Comparison of ENCODE assay signal across 9 cellular contexts in genomic region chr3:13141991-13142412, GRCh38.
DNase-seq lines count a peak whose midpoint lies in the region; ATAC-seq, FAIRE-seq and TF ChIP-seq lines count a peak whose summit lies in the region.
"Had no signal": no experiment of that assay in that cellular context is flagged by ENCODE, and none has a peak within 500 bp of the region (broad histone marks: within the 10 kb centered on the region; RNA-seq: fewer than 3 reads in every experiment).

No MANE protein-coding gene starts in this region.

- H3K14ac ChIP-seq in H1 (ENCODE audit: insufficient read length) = no peak overlapping the region

- no peak overlapping the region for H4K5ac ChIP-seq in H1 (ENCODE audit: insufficient read length, low read depth, low read length)

- no peak overlapping the region for H4K8ac ChIP-seq in H1 (ENCODE audit: extremely low read depth, insufficient read depth, low read length)

- H2BK5ac ChIP-seq in H1 (ENCODE audit: low read depth, low read length) = no peak overlapping the region; the same call in 1 of the 2 replicates

- H2BK12ac ChIP-seq in H1 (ENCODE audit: low read depth, low read length) = no peak overlapping the region

- H3K4me2 ChIP-seq in H1 (ENCODE audit: insufficient read depth in 1 of 2, low read depth in 2 of 2, low read length in 2 of 2) = no peak overlapping the region

- TF ChIP-seq EP300 in H1 (IDR thresholded peaks at IDR 0.05; ENCODE audit: borderline replicate concordance in 1 of 2, low read depth in 2 of 2, low read length in 2 of 2) = no peak

- no peak overlapping the region for H3K23ac ChIP-seq in H1 (ENCODE audit: insufficient read length)

- no peak overlapping the region for H2AK5ac ChIP-seq in H1 (ENCODE audit: low read depth, low read length)

- no peaks in the 10 kb centered on the region for H3K9me3 ChIP-seq in H1 (ENCODE audit: insufficient read depth in 2 of 2, low read depth in 1 of 2, low read length in 1 of 2)

- H3K4ac ChIP-seq in H1 (replicated peaks; ENCODE audit: insufficient read length, low read depth, low read length) = no peak overlapping the region

- no peak overlapping the region for H4K91ac ChIP-seq in H1 (replicated peaks; ENCODE audit: insufficient read length, low read length)

- no peak overlapping the region for H3K9ac ChIP-seq in H1 (replicated peaks in 1 of 4; ENCODE audit: extremely low read depth in 1 of 4, low read depth in 3 of 4, low read length in 3 of 4)

- TF ChIP-seq RAD21 in H1 (IDR thresholded peaks at IDR 0.05 in 1 of 2, conservative IDR thresholded peaks at IDR 0.05 in 1 of 2; ENCODE audit: low read depth in 2 of 2, low read length in 2 of 2) = no peak

- ATAC-seq in GM21786 (IDR thresholded peaks at IDR 0.05; ENCODE audit: unreplicated experiment) (no peak), HG02610 (IDR thresholded peaks at IDR 0.05; ENCODE audit: unreplicated experiment) (no peak)

- no peak overlapping the region for H2BK15ac ChIP-seq in H1 (ENCODE audit: low read length)

- H3K79me2 ChIP-seq in H1 (ENCODE audit: control insufficient read depth in 1 of 2, insufficient read depth in 2 of 2, low read length in 2 of 2) = no peaks in the 10 kb centered on the region

- H3K36me3 ChIP-seq in H1 (ENCODE audit: control insufficient read depth in 2 of 4, insufficient read depth in 4 of 4, low read length in 3 of 4) = no peaks in the 10 kb centered on the region

- FAIRE-seq in H1 (lab: Jason Lieb, UNC) = peak; percentile 79

- no peak for TF ChIP-seq CTCF in NB4 (IDR thresholded peaks at IDR 0.05; ENCODE audit: low read depth, low read length)
- TF ChIP-seq CTCF in H1 (IDR thresholded peaks at IDR 0.05; ENCODE audit: control extremely low read depth in 1 of 3, insufficient read depth in 1 of 3, low read depth in 1 of 3, low read length in 3 of 3) = no peak

- DNase-seq in DMS 273 (lab: John Stamatoyannopoulos, UW; ENCODE audit: unreplicated experiment) = peak; percentile 28
- no peak for DNase-seq in DMS 273 treated with DMSO at 0.1 percent for 48 hours (lab: John Stamatoyannopoulos, UW)
- DNase-seq in NB4 (ENCODE audit: low read depth) = peak; percentile 64
- DNase-seq in H1 (ENCODE audit: low read depth in 1 of 2, low spot score in 2 of 2) = peak; percentile 38 to 83
- DNase-seq in posterior vena cava (ENCODE audit: low spot score) = peak; percentile 76
- DNase-seq in H4 (ENCODE audit: low spot score) = no peak

- H3K27me3 ChIP-seq in H1 (replicated peaks in 1 of 4; ENCODE audit: control insufficient read depth in 3 of 4, extremely low read depth in 1 of 4, insufficient read depth in 3 of 4, low read length in 3 of 4) = no peaks in the 10 kb centered on the region

- no peak overlapping the region for H3K27ac ChIP-seq in H1 (ENCODE audit: low read depth, low read length)
- H3K27ac ChIP-seq: 22Rv1 had no signal

- H3K23me2 ChIP-seq in H1 (ENCODE audit: low read depth, low read length) = no peaks in the 10 kb centered on the region

- no peak for TF ChIP-seq POLR2A in NB4 (IDR thresholded peaks at IDR 0.05; ENCODE audit: extremely low read depth, insufficient read length)
- no peak for TF ChIP-seq POLR2A in H1 (IDR thresholded peaks at IDR 0.05; ENCODE audit: control extremely low read depth in 1 of 2, low read depth in 2 of 2, low read length in 2 of 2)

- H3K56ac ChIP-seq in H1 (replicated peaks; ENCODE audit: insufficient read length, low read depth, low read length) = no peak overlapping the region

- H2AFZ ChIP-seq in H1 (ENCODE audit: low read length) = no peak overlapping the region

- POLR2A ChIA-PET in H1 (lab: Charles Lee; ENCODE audit: partially characterized antibody) = interaction anchor here (1.8 kb wide), 1 partner anchor 10 kb away, joined by 5 read pairs; no protein-coding TSS in a partner anchor

- 41% methylated on average over 5 of the region's 8 CpGs; no CpG with 5 or more reads in 1 of the 2 experiments for WGBS in H1 (ENCODE audit: extremely low coverage in 1 of 2, insufficient coverage in 1 of 2, insufficient read length in 1 of 2, insufficient replicate concordance in 2 of 2, low coverage in 1 of 2, low lambda C conversion rate in 2 of 2, missing lambda C conversion rate in 1 of 2), 2 experiments

- intact Hi-C loops in posterior vena cava (cut with DNase I) = no loop called here

- H3K79me1 ChIP-seq in H1 (ENCODE audit: low read depth, low read length) = no peaks in the 10 kb centered on the region

- H3K4me1 ChIP-seq in H1 (replicated peaks in 1 of 4; ENCODE audit: control insufficient read depth in 3 of 4, insufficient read depth in 4 of 4, low read length in 3 of 4) = no peaks in the 10 kb centered on the region; a peak in 1 of 7 replicates

- H3K4me3 ChIP-seq in NB4 (ENCODE audit: low read depth, low read length) (no peak overlapping the region), H1 (ENCODE audit: extremely low read depth in 1 of 4, insufficient read depth in 2 of 4, low read depth in 3 of 4, low read length in 4 of 4) (no peak overlapping the region)

- CTCF ChIA-PET in H1 (lab: Charles Lee; ENCODE audit: partially characterized antibody) = interaction anchor here (0.6 to 2.6 kb wide), 14 partner anchors 10 to 358 kb away, joined by 3 to 11 read pairs (median 3); no protein-coding TSS in a partner anchor

- H3K18ac ChIP-seq in H1 (ENCODE audit: extremely low read depth, low read length) = no peak overlapping the region

- H2BK120ac ChIP-seq in H1 (replicated peaks; ENCODE audit: low read depth, low read length) = no peak overlapping the region

- no peak overlapping the region for H2BK20ac ChIP-seq in H1 (ENCODE audit: low read length)

- H4K20me1 ChIP-seq in H1 (replicated peaks in 1 of 2; ENCODE audit: control insufficient read depth in 1 of 2, insufficient read depth in 2 of 2, low read length in 2 of 2) = peaks cover 1 to 4% of the 10 kb centered on the region in 2 experiments

TF ChIP-seq in H1, 55 proteins besides CTCF, POLR2A, EP300 and RAD21:
- peak; percentile 98 to 100 for TF ChIP-seq SIN3A (conservative IDR thresholded peaks at IDR 0.05 in 1 of 2, IDR thresholded peaks at IDR 0.05 in 1 of 2; ENCODE audit: low read depth in 1 of 2, low read length in 2 of 2)
- TF ChIP-seq HDAC2 (IDR thresholded peaks at IDR 0.05; ENCODE audit: borderline replicate concordance in 1 of 2, low read depth in 2 of 2, low read length in 2 of 2) = peak; percentile 68 to 86; a peak in 2 of 4 replicates
- TF ChIP-seq KDM5A (IDR thresholded peaks at IDR 0.05; ENCODE audit: low read length) = no peak
- TF ChIP-seq SAP30 (IDR thresholded peaks at IDR 0.05; ENCODE audit: insufficient read depth, insufficient replicate concordance, low read length) = peak; percentile 98
- peak; percentile 91 for TF ChIP-seq MAX (IDR thresholded peaks at IDR 0.05)

Comparison
In these comparisons a context has a peak if more than half of its experiments do, and no peak if none do; other contexts are left out.
1. DNase-seq: peak in DMS 273 (single experiment), NB4 (single experiment), H1 (2 of 2) and posterior vena cava (single experiment); none in DMS 273 treated with DMSO at 0.1 percent for 48 hours (single experiment) and H4 (single experiment).